Comparison of ENCODE assay signal across 14 cellular contexts in the genomic region with DNA sequence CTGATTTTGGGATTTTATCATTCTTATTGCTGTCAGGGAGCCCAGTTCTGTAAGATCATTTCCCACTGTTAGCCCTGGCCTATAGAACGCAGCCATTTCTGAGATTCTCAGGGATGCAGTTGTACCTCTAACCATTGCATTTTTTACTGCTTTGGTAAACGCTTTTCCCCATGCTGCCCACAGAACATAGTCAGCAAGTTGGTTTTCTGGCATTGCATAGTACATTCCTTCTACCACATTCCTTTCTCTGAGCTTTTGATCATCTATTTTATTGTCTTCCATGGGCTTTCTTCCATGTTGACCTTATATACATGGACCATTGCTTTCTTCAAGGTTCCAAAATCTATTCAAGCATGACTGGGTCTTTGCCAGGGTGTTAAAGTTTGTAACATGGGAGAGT.
"Had no signal": no experiment of that assay in that cellular context is flagged by ENCODE, and none has a peak within 500 bp of the region (broad histone marks: within the 10 kb centered on the region; RNA-seq: fewer than 3 reads in every experiment).

No MANE protein-coding gene starts in this region.

- DNase-seq: activated CD4-positive, alpha-beta T cell treated with anti-CD3 and anti-CD28 coated beads, Interleukin-2, amount 10 ng/mL, durations not matched to agents 7 days and 5 days; activated CD8-positive, alpha-beta memory T cell treated with anti-CD3 and anti-CD28 coated beads for 24 hours; activated naive CD4-positive, alpha-beta T cell treated with Interleukin-2 at 50 U/mL for 16 hours; cerebellar nuclear complex; dorsolateral prefrontal cortex; glutamatergic neuron; immature natural killer cell; left lung; retina; stimulated activated naive B cell treated with anti-CD40 and anti-IgM and Interleukin-4, amounts not matched to agents 10 μg/mL and 1 μg/mL and 100 μg/mL, for 72 hours had no signal

- H3K9me3 ChIP-seq: left lung, tibial nerve had no signal

- H3K27me3 ChIP-seq: dorsolateral prefrontal cortex, left lung, tibial nerve had no signal

- H3K27ac ChIP-seq: dorsolateral prefrontal cortex, left lung, parathyroid adenoma, SK-N-MC, skin epidermis, tibial nerve had no signal

- H3K4me1 ChIP-seq: left lung, parathyroid adenoma, tibial nerve had no signal

- H3K36me3 ChIP-seq: left lung, tibial nerve had no signal

- H3K4me3 ChIP-seq: dorsolateral prefrontal cortex, left lung, SK-N-MC, skin epidermis, tibial nerve had no signal
